Comparison of ENCODE assay signal across 1 cellular context in the genomic region with DNA sequence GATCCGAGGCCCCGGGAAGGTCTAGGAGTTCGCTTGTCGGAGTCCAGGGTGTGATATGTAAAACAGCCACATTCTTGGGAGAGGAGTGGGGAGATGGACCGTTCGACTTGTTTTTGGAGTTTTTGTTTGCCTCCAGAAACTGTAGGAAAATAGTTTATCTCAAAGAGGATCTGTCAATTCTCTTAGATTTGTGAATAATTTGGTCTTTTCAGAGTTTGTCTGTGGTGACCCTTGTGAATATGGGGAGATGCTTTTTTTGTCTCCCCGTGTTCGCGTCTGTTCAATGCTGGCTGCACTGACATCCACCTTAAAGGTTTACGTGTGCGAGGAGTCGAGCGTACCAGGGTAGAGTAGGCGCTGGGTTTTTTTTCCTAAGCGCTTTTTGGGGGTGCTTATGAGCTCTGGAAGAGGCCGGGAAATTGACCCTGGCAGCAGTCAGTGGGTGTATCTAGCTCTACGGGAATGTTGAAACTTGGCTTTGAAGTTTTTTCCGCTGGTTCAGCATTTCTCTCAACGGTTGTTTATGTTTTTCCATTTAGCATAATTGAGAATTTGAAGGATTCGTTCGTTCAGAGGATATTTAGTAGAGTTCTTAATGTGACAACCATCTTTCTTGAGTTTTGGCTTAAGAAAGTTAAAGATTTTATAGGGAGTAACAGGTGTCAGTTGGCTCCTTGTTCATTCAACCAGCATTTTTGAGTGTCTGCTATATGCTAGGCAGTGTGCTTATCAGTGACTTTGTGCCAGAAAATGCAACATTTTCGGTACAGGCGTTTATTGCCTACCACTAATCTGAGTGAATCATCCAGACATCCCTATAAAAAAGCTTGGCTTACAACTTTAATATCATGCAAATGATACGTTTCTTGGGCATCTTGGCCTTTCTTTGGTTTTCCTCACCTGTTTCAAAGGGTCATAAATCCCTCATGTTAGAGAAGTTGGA.
TF ChIP-seq lines count a peak whose summit lies in the region.

No MANE protein-coding gene starts in this region.

TF ChIP-seq in HEK293, 187 proteins besides CTCF, POLR2A, EP300 and RAD21 (continued from another document and continues in another):
- TF ChIP-seq, protein P1, sequence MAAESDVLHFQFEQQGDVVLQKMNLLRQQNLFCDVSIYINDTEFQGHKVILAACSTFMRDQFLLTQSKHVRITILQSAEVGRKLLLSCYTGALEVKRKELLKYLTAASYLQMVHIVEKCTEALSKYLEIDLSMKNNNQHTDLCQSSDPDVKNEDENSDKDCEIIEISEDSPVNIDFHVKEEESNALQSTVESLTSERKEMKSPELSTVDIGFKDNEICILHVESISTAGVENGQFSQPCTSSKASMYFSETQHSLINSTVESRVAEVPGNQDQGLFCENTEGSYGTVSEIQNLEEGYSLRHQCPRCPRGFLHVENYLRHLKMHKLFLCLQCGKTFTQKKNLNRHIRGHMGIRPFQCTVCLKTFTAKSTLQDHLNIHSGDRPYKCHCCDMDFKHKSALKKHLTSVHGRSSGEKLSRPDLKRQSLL (tag by site-specific recombination; IDR thresholded peaks at IDR 0.05), result no peak
- no peak for TF ChIP-seq KLF7 (tag by site-specific recombination; IDR thresholded peaks at IDR 0.05; ENCODE audit: borderline replicate concordance)
- no peak for TF ChIP-seq ZSCAN30 (tag by site-specific recombination; IDR thresholded peaks at IDR 0.05)
- no peak for TF ChIP-seq ZEB2 (tag by site-specific recombination; IDR thresholded peaks at IDR 0.05)
- TF ChIP-seq HOXA7 (CRISPR knock-in tag; IDR thresholded peaks at IDR 0.05; ENCODE audit: borderline replicate concordance), result no peak
- no peak for TF ChIP-seq GFI1B (tag by site-specific recombination; IDR thresholded peaks at IDR 0.05)
- TF ChIP-seq ZNF501 (tag by site-specific recombination; IDR thresholded peaks at IDR 0.05), result no peak; the same call in 1 of the 2 replicates
- TF ChIP-seq ZNF184 (tag by site-specific recombination; IDR thresholded peaks at IDR 0.05), result no peak
- TF ChIP-seq ZNF121 (tag by site-specific recombination; IDR thresholded peaks at IDR 0.05), result no peak
- TF ChIP-seq, protein P2, sequence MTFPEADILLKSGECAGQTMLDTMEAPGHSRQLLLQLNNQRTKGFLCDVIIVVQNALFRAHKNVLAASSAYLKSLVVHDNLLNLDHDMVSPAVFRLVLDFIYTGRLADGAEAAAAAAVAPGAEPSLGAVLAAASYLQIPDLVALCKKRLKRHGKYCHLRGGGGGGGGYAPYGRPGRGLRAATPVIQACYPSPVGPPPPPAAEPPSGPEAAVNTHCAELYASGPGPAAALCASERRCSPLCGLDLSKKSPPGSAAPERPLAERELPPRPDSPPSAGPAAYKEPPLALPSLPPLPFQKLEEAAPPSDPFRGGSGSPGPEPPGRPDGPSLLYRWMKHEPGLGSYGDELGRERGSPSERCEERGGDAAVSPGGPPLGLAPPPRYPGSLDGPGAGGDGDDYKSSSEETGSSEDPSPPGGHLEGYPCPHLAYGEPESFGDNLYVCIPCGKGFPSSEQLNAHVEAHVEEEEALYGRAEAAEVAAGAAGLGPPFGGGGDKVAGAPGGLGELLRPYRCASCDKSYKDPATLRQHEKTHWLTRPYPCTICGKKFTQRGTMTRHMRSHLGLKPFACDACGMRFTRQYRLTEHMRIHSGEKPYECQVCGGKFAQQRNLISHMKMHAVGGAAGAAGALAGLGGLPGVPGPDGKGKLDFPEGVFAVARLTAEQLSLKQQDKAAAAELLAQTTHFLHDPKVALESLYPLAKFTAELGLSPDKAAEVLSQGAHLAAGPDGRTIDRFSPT (tag by site-specific recombination; IDR thresholded peaks at IDR 0.05), result no peak
- TF ChIP-seq ZNF211 (tag by site-specific recombination; IDR thresholded peaks at IDR 0.05; ENCODE audit: low read depth), result no peak
- TF ChIP-seq ZNF366 (tag by site-specific recombination; conservative IDR thresholded peaks at IDR 0.05), result no peak
- no peak for TF ChIP-seq TRIM28 (IDR thresholded peaks at IDR 0.05; ENCODE audit: borderline replicate concordance, low read length)
- TF ChIP-seq, protein P3, sequence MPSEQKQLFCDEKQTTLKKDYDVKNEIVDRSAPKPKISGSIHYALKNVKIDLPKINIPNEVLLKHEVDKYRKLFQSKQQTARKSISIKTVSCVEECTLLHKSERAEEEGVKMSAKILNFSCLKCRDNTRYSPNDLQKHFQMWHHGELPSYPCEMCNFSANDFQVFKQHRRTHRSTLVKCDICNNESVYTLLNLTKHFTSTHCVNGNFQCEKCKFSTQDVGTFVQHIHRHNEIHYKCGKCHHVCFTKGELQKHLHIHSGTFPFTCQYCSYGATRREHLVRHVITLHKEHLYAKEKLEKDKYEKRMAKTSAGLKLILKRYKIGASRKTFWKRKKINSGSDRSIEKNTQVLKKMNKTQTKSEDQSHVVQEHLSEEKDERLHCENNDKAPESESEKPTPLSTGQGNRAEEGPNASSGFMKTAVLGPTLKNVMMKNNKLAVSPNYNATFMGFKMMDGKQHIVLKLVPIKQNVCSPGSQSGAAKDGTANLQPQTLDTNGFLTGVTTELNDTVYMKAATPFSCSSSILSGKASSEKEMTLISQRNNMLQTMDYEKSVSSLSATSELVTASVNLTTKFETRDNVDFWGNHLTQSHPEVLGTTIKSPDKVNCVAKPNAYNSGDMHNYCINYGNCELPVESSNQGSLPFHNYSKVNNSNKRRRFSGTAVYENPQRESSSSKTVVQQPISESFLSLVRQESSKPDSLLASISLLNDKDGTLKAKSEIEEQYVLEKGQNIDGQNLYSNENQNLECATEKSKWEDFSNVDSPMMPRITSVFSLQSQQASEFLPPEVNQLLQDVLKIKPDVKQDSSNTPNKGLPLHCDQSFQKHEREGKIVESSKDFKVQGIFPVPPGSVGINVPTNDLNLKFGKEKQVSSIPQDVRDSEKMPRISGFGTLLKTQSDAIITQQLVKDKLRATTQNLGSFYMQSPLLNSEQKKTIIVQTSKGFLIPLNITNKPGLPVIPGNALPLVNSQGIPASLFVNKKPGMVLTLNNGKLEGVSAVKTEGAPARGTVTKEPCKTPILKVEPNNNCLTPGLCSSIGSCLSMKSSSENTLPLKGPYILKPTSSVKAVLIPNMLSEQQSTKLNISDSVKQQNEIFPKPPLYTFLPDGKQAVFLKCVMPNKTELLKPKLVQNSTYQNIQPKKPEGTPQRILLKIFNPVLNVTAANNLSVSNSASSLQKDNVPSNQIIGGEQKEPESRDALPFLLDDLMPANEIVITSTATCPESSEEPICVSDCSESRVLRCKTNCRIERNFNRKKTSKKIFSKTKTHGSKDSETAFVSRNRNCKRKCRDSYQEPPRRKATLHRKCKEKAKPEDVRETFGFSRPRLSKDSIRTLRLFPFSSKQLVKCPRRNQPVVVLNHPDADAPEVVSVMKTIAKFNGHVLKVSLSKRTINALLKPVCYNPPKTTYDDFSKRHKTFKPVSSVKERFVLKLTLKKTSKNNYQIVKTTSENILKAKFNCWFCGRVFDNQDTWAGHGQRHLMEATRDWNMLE (tag by site-specific recombination; conservative IDR thresholded peaks at IDR 0.05; ENCODE audit: low read depth), result no peak
- TF ChIP-seq, protein P4, sequence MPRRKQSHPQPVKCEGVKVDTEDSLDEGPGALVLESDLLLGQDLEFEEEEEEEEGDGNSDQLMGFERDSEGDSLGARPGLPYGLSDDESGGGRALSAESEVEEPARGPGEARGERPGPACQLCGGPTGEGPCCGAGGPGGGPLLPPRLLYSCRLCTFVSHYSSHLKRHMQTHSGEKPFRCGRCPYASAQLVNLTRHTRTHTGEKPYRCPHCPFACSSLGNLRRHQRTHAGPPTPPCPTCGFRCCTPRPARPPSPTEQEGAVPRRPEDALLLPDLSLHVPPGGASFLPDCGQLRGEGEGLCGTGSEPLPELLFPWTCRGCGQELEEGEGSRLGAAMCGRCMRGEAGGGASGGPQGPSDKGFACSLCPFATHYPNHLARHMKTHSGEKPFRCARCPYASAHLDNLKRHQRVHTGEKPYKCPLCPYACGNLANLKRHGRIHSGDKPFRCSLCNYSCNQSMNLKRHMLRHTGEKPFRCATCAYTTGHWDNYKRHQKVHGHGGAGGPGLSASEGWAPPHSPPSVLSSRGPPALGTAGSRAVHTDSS (tag by site-specific recombination; IDR thresholded peaks at IDR 0.05), result no peak
- TF ChIP-seq, protein P5, sequence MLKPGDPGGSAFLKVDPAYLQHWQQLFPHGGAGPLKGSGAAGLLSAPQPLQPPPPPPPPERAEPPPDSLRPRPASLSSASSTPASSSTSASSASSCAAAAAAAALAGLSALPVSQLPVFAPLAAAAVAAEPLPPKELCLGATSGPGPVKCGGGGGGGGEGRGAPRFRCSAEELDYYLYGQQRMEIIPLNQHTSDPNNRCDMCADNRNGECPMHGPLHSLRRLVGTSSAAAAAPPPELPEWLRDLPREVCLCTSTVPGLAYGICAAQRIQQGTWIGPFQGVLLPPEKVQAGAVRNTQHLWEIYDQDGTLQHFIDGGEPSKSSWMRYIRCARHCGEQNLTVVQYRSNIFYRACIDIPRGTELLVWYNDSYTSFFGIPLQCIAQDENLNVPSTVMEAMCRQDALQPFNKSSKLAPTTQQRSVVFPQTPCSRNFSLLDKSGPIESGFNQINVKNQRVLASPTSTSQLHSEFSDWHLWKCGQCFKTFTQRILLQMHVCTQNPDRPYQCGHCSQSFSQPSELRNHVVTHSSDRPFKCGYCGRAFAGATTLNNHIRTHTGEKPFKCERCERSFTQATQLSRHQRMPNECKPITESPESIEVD (tag by site-specific recombination; IDR thresholded peaks at IDR 0.05), result peak; percentile 53; the same call in 1 of the 2 replicates
- TF ChIP-seq ZNF76 (tag by site-specific recombination; IDR thresholded peaks at IDR 0.05; ENCODE audit: borderline replicate concordance, low read depth), result no peak
- no peak for TF ChIP-seq IKZF3 (tag by site-specific recombination; IDR thresholded peaks at IDR 0.05)
- no peak for TF ChIP-seq ZNF214 (tag by site-specific recombination; IDR thresholded peaks at IDR 0.05; ENCODE audit: borderline replicate concordance)
- TF ChIP-seq, protein P6, sequence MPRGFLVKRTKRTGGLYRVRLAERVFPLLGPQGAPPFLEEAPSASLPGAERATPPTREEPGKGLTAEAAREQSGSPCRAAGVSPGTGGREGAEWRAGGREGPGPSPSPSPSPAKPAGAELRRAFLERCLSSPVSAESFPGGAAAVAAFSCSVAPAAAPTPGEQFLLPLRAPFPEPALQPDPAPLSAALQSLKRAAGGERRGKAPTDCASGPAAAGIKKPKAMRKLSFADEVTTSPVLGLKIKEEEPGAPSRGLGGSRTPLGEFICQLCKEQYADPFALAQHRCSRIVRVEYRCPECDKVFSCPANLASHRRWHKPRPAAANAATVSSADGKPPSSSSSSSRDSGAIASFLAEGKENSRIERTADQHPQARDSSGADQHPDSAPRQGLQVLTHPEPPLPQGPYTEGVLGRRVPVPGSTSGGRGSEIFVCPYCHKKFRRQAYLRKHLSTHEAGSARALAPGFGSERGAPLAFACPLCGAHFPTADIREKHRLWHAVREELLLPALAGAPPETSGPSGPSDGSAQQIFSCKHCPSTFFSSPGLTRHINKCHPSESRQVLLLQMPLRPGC (tag by site-specific recombination; IDR thresholded peaks at IDR 0.05), result no peak
- TF ChIP-seq SP7 (tag by site-specific recombination; IDR thresholded peaks at IDR 0.05), result peak; percentile 58
- no peak for TF ChIP-seq SALL2 (tag by site-specific recombination; IDR thresholded peaks at IDR 0.05; ENCODE audit: borderline replicate concordance)
- TF ChIP-seq, protein P7, sequence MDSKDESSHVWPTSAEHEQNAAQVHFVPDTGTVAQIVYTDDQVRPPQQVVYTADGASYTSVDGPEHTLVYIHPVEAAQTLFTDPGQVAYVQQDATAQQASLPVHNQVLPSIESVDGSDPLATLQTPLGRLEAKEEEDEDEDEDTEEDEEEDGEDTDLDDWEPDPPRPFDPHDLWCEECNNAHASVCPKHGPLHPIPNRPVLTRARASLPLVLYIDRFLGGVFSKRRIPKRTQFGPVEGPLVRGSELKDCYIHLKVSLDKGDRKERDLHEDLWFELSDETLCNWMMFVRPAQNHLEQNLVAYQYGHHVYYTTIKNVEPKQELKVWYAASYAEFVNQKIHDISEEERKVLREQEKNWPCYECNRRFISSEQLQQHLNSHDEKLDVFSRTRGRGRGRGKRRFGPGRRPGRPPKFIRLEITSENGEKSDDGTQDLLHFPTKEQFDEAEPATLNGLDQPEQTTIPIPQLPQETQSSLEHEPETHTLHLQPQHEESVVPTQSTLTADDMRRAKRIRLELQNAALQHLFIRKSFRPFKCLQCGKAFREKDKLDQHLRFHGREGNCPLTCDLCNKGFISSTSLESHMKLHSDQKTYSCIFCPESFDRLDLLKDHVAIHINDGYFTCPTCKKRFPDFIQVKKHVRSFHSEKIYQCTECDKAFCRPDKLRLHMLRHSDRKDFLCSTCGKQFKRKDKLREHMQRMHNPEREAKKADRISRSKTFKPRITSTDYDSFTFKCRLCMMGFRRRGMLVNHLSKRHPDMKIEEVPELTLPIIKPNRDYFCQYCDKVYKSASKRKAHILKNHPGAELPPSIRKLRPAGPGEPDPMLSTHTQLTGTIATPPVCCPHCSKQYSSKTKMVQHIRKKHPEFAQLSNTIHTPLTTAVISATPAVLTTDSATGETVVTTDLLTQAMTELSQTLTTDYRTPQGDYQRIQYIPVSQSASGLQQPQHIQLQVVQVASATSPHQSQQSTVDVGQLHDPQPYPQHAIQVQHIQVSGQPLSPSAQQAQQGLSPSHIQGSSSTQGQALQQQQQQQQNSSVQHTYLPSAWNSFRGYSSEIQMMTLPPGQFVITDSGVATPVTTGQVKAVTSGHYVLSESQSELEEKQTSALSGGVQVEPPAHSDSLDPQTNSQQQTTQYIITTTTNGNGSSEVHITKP (tag by site-specific recombination; IDR thresholded peaks at IDR 0.05), result peak; percentile 33; the same call in 1 of the 2 replicates
- no peak for TF ChIP-seq ZNF140 (tag by site-specific recombination; IDR thresholded peaks at IDR 0.05)
- no peak for TF ChIP-seq ZNF19 (tag by site-specific recombination; IDR thresholded peaks at IDR 0.05; ENCODE audit: low read depth)
- TF ChIP-seq TCF7L2 (IDR thresholded peaks at IDR 0.05; ENCODE audit: borderline replicate concordance, low read depth, low read length), result peak; percentile 31; the same call in 1 of the 2 replicates
- no peak for TF ChIP-seq ZNF133 (tag by site-specific recombination; IDR thresholded peaks at IDR 0.05)
- peak; percentile 71 for TF ChIP-seq SCRT1 (tag by site-specific recombination; IDR thresholded peaks at IDR 0.05; ENCODE audit: borderline replicate concordance)
- TF ChIP-seq ZNF747 (tag by site-specific recombination; IDR thresholded peaks at IDR 0.05), result no peak
- no peak for TF ChIP-seq ZNF561 (tag by site-specific recombination; IDR thresholded peaks at IDR 0.05; ENCODE audit: borderline replicate concordance)
- no peak for TF ChIP-seq ZNF677 (tag by site-specific recombination; IDR thresholded peaks at IDR 0.05)
- TF ChIP-seq ZNF146 (tag by site-specific recombination; IDR thresholded peaks at IDR 0.05), result no peak
- no peak for TF ChIP-seq ZBTB7A (tag by site-specific recombination; IDR thresholded peaks at IDR 0.05; ENCODE audit: low read depth)
- TF ChIP-seq, protein P8, sequence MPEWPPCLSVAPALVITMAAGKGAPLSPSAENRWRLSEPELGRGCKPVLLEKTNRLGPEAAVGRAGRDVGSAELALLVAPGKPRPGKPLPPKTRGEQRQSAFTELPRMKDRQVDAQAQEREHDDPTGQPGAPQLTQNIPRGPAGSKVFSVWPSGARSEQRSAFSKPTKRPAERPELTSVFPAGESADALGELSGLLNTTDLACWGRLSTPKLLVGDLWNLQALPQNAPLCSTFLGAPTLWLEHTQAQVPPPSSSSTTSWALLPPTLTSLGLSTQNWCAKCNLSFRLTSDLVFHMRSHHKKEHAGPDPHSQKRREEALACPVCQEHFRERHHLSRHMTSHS (tag by site-specific recombination; IDR thresholded peaks at IDR 0.05), result no peak
- TF ChIP-seq, protein P9, sequence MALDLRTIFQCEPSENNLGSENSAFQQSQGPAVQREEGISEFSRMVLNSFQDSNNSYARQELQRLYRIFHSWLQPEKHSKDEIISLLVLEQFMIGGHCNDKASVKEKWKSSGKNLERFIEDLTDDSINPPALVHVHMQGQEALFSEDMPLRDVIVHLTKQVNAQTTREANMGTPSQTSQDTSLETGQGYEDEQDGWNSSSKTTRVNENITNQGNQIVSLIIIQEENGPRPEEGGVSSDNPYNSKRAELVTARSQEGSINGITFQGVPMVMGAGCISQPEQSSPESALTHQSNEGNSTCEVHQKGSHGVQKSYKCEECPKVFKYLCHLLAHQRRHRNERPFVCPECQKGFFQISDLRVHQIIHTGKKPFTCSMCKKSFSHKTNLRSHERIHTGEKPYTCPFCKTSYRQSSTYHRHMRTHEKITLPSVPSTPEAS (tag by site-specific recombination; IDR thresholded peaks at IDR 0.05), result no peak
